In genomic region chr18:76465630-76466409, GRCh38 we compare ENCODE assay signal across 22 cellular contexts. TPM values are rescaled to one million over a fixed set of nuclear protein-coding genes. Genes with fewer than 3 reads are reported as not detected.
DNase-seq lines count a peak whose midpoint lies in the region; ATAC-seq and TF ChIP-seq lines count a peak whose summit lies in the region.
"Had no signal": no experiment of that assay in that cellular context is flagged by ENCODE, and none has a peak within 500 bp of the region (broad histone marks: within the 10 kb centered on the region; RNA-seq: fewer than 3 reads in every experiment).

No MANE protein-coding gene starts in this region.

- H3K36me3 ChIP-seq in vagina = no peaks in the 10 kb centered on the region
- H3K36me3 ChIP-seq: SJCRH30, suprapubic skin had no signal

- no peak for DNase-seq in stimulated activated naive CD8-positive, alpha-beta T cell treated with anti-CD3 and anti-CD28 coated beads, Interleukin-15, amount 100 ng/mL, for 72 hours
- DNase-seq in stimulated activated naive CD8-positive, alpha-beta T cell treated with anti-CD3 and anti-CD28 coated beads, Interleukin-15, Interleukin-2, amounts not matched to agents 100 U/mL and 50 U/mL, for 24 hours = no peak
- DNase-seq in activated naive CD8-positive, alpha-beta T cell treated with anti-CD3 and anti-CD28 coated beads, Interleukin-2, amount 10 ng/mL, durations not matched to agents 7 days and 5 days = no peak
- DNase-seq in natural killer cell (no peak), vagina (ENCODE audit: extremely low spot score in 2 of 2) (no peak)
- DNase-seq: activated gamma-delta T cell treated with Interleukin-2 at 50 U/mL for 16 hours, Calu3, cortex of kidney, left cardiac atrium, midbrain, MM.1S, NCI-H1930, NCI-H524 treated with DMSO at 0.1 percent for 48 hours, SJCRH30, T-helper 17 cell had no signal

- H3K9me3 ChIP-seq in vagina = no peaks in the 10 kb centered on the region
- H3K9me3 ChIP-seq: SJCRH30, suprapubic skin had no signal

- no peaks in the 10 kb centered on the region for H3K36me3 Mint-ChIP-seq in activated naive CD8-positive, alpha-beta T cell treated with anti-CD3 and anti-CD28 coated beads, Interleukin-2, amount 10 ng/mL, durations not matched to agents 7 days and 5 days
- H3K36me3 Mint-ChIP-seq in natural killer cell = no peaks in the 10 kb centered on the region
- H3K36me3 Mint-ChIP-seq: IgD-negative memory B cell had no signal

- intact Hi-C loops in natural killer cell (cut with micrococcal nuclease) (no loop called here), vagina (cut with DNase I) (no loop called here)

- no peaks in the 10 kb centered on the region for H3K27me3 ChIP-seq in vagina
- H3K27me3 ChIP-seq: SJCRH30, suprapubic skin had no signal

- TF ChIP-seq CTCF in natural killer cell (IDR thresholded peaks at IDR 0.05) = no peak
- no peak for TF ChIP-seq CTCF in vagina (IDR thresholded peaks at IDR 0.05)

- ATAC-seq in stimulated activated naive CD8-positive, alpha-beta T cell treated with anti-CD3 and anti-CD28 coated beads, Interleukin-15, amount 100 ng/mL, for 72 hours = peak; percentile 7
- ATAC-seq in stimulated activated naive CD8-positive, alpha-beta T cell treated with anti-CD3 and anti-CD28 coated beads, Interleukin-15, Interleukin-2, amounts not matched to agents 100 U/mL and 50 U/mL, for 24 hours = no peak
- ATAC-seq in activated naive CD8-positive, alpha-beta T cell treated with anti-CD3 and anti-CD28 coated beads, Interleukin-2, amount 10 ng/mL, durations not matched to agents 7 days and 5 days (ENCODE audit: low read depth) = no peak
- ATAC-seq in natural killer cell = no peak
- ATAC-seq in HG02973 (IDR thresholded peaks at IDR 0.05; ENCODE audit: unreplicated experiment) = no peak
- no peak for ATAC-seq in GM21528 (IDR thresholded peaks at IDR 0.05; ENCODE audit: low FRiP score, unreplicated experiment)
- no peak for ATAC-seq in HG03196 (IDR thresholded peaks at IDR 0.05; ENCODE audit: unreplicated experiment)
- ATAC-seq: left cardiac atrium had no signal

- no peak overlapping the region for H3K4me3 ChIP-seq in vagina
- H3K4me3 ChIP-seq: SJCRH30, suprapubic skin had no signal

- no peak overlapping the region for H3K4me3 Mint-ChIP-seq in stimulated activated naive CD8-positive, alpha-beta T cell treated with anti-CD3 and anti-CD28 coated beads, Interleukin-15, amount 100 ng/mL, for 72 hours
- H3K4me3 Mint-ChIP-seq in activated naive CD8-positive, alpha-beta T cell treated with anti-CD3 and anti-CD28 coated beads, Interleukin-2, amount 10 ng/mL, durations not matched to agents 7 days and 5 days = no peak overlapping the region
- H3K4me3 Mint-ChIP-seq in natural killer cell = peak overlapping the region; percentile 54
- H3K4me3 Mint-ChIP-seq: brain had no signal

- H3K4me1 ChIP-seq in vagina = peaks cover 64% of the 10 kb centered on the region
- H3K4me1 ChIP-seq: SJCRH30 had no signal

- H3K9me3 Mint-ChIP-seq in stimulated activated naive CD8-positive, alpha-beta T cell treated with anti-CD3 and anti-CD28 coated beads, Interleukin-15, amount 100 ng/mL, for 72 hours = no peaks in the 10 kb centered on the region
- no peaks in the 10 kb centered on the region for H3K9me3 Mint-ChIP-seq in activated naive CD8-positive, alpha-beta T cell treated with anti-CD3 and anti-CD28 coated beads, Interleukin-2, amount 10 ng/mL, durations not matched to agents 7 days and 5 days
- H3K9me3 Mint-ChIP-seq in natural killer cell = no peaks in the 10 kb centered on the region
- H3K9me3 Mint-ChIP-seq: IgD-negative memory B cell had no signal

- H3K4me1 Mint-ChIP-seq in stimulated activated naive CD8-positive, alpha-beta T cell treated with anti-CD3 and anti-CD28 coated beads, Interleukin-15, amount 100 ng/mL, for 72 hours = peaks cover 51% of the 10 kb centered on the region
- peaks cover 23% of the 10 kb centered on the region for H3K4me1 Mint-ChIP-seq in activated naive CD8-positive, alpha-beta T cell treated with anti-CD3 and anti-CD28 coated beads, Interleukin-2, amount 10 ng/mL, durations not matched to agents 7 days and 5 days
- peaks cover 29 to 49% of the 10 kb centered on the region in 2 donors for H3K4me1 Mint-ChIP-seq in natural killer cell

- TF ChIP-seq POLR2A in vagina (IDR thresholded peaks at IDR 0.05) = no peak

- POLR2A ChIA-PET in activated naive CD8-positive, alpha-beta T cell treated with anti-CD3 and anti-CD28 coated beads, Interleukin-2, amount 10 ng/mL, durations not matched to agents 7 days and 5 days (lab: Charles Lee) = interaction anchor here (1.7 kb wide), 1 partner anchor 27 kb away, joined by 3 read pairs; no protein-coding TSS in a partner anchor

- peak overlapping the region; percentile 48 for H3K27ac ChIP-seq in vagina
- H3K27ac ChIP-seq: epithelial cell of prostate, SJCRH30, suprapubic skin had no signal

- H3K27me3 Mint-ChIP-seq in stimulated activated naive CD8-positive, alpha-beta T cell treated with anti-CD3 and anti-CD28 coated beads, Interleukin-15, amount 100 ng/mL, for 72 hours = no peaks in the 10 kb centered on the region
- H3K27me3 Mint-ChIP-seq in activated naive CD8-positive, alpha-beta T cell treated with anti-CD3 and anti-CD28 coated beads, Interleukin-2, amount 10 ng/mL, durations not matched to agents 7 days and 5 days = no peaks in the 10 kb centered on the region
- H3K27me3 Mint-ChIP-seq in natural killer cell (ENCODE audit: low read depth in 2 of 2) = no peaks in the 10 kb centered on the region
- H3K27me3 Mint-ChIP-seq: brain, T-helper 17 cell had no signal

- H3K27ac Mint-ChIP-seq in stimulated activated naive CD8-positive, alpha-beta T cell treated with anti-CD3 and anti-CD28 coated beads, Interleukin-15, amount 100 ng/mL, for 72 hours = no peak overlapping the region
- H3K27ac Mint-ChIP-seq in activated naive CD8-positive, alpha-beta T cell treated with anti-CD3 and anti-CD28 coated beads, Interleukin-2, amount 10 ng/mL, durations not matched to agents 7 days and 5 days = peak overlapping the region; percentile 70
- H3K27ac Mint-ChIP-seq in natural killer cell = peak overlapping the region; percentile 75 to 92

RNA-seq across cellular contexts. Expression of gene ZNF516, which starts 29.2 kb away (rescaled TPM):
- total RNA-seq in activated naive CD8-positive, alpha-beta T cell treated with anti-CD3 and anti-CD28 coated beads, Interleukin-2, amount 10 ng/mL, durations not matched to agents 7 days and 5 days = 1 to 10 TPM; 6.9 to 8.0 TPM
- 10 to 100 TPM; 49.1 to 60.0 (median 52.4) TPM for total RNA-seq in natural killer cell
- total RNA-seq in vagina = 46.4 TPM

Comparison
In these comparisons a context has a peak if more than half of its experiments do, and no peak if none do; other contexts are left out.
1. H3K27ac Mint-ChIP-seq: peak in activated naive CD8-positive, alpha-beta T cell treated with anti-CD3 and anti-CD28 coated beads, Interleukin-2, amount 10 ng/mL, durations not matched to agents 7 days and 5 days (single experiment) and natural killer cell (2 of 2); none in stimulated activated naive CD8-positive, alpha-beta T cell treated with anti-CD3 and anti-CD28 coated beads, Interleukin-15, amount 100 ng/mL, for 72 hours (0 of 2).